Comparison of ENCODE assay signal across 1 cellular context in genomic region chr16:69465083-69465721, GRCh38.
TF ChIP-seq lines count a peak whose summit lies in the region.

No MANE protein-coding gene starts in this region.

TF ChIP-seq in WTC11, 78 proteins besides CTCF, POLR2A, EP300 and RAD21 (continued from another document):
- TF ChIP-seq CDX4 (CRISPR knock-in tag; IDR thresholded peaks at IDR 0.05; ENCODE audit: borderline replicate concordance): no peak
- no peak for TF ChIP-seq SOX15 (CRISPR knock-in tag; IDR thresholded peaks at IDR 0.05)
